In genomic region chr6:31900917-31901414, GRCh38 we compare ENCODE assay signal across 8 cellular contexts. TPM values are rescaled to one million over a fixed set of nuclear protein-coding genes. Genes with fewer than 3 reads are reported as not detected.
A peak's percentile ranks its signal among the peaks of the same experiment; 100 is the strongest.
DNase-seq lines count a peak whose midpoint lies in the region; ATAC-seq and TF ChIP-seq lines count a peak whose summit lies in the region.

No MANE protein-coding gene starts in this region.

- RAD21 ChIA-PET in HCT116 (lab: Charles Lee; ENCODE audit: low non-redundant PET in 1 of 2, low total read pairs in 2 of 2, uncharacterized antibody in 2 of 2, unreplicated experiment in 2 of 2) = no interaction called here

- no peaks in the 10 kb centered on the region for H4K20me1 ChIP-seq in HCT116 (ENCODE audit: insufficient read depth)
- H4K20me1 ChIP-seq in hepatocyte (ENCODE audit: insufficient read depth, poor library complexity, severe bottlenecking) = no peaks in the 10 kb centered on the region

- H3K36me3 Mint-ChIP-seq in activated CD4-positive, alpha-beta memory T cell treated with anti-CD3 and anti-CD28 coated beads for 36 hours = peaks cover 1% of the 10 kb centered on the region

- H3K9me3 ChIP-seq in HCT116 (ENCODE audit: control insufficient read depth in 1 of 2, insufficient read depth in 1 of 2, low read depth in 1 of 2, low read length in 2 of 2) (no peaks in the 10 kb centered on the region), hepatocyte (ENCODE audit: low read depth) (no peaks in the 10 kb centered on the region), gastrocnemius medialis (no peaks in the 10 kb centered on the region)

- H3K9me2 ChIP-seq in HCT116 (ENCODE audit: insufficient read depth) (no peaks in the 10 kb centered on the region), hepatocyte (replicated peaks; ENCODE audit: insufficient read depth) (no peaks in the 10 kb centered on the region)

- no peak for DNase-seq in HCT116 (ENCODE audit: low read depth, low spot score)
- DNase-seq in activated CD4-positive, alpha-beta memory T cell treated with anti-CD3 and anti-CD28 coated beads for 36 hours = no peak
- no peak for DNase-seq in hepatocyte (ENCODE audit: low spot score)
- DNase-seq in gastrocnemius medialis = peak in 1 of 2 donors; percentile 50
- no peak for DNase-seq in stimulated activated CD4-positive, alpha-beta T cell treated with anti-CD3 and anti-CD28 coated beads, Interleukin-1b, Interleukin-23, amount 100 ng/mL, for 48 hours
- DNase-seq in D341Med (ENCODE audit: low spot score) = no peak

- in situ Hi-C loops in gastrocnemius medialis (cut with MboI; ENCODE audit: low sequenced_read_pairs in 4 of 4) = loop anchor here in 2 of 4 donors (10.0 kb wide), 1 partner anchor 54 kb away; the partner anchor contains the start of genes NELFE (in 2 of the 2) and SKIC2 (in 2 of the 2)

- H3K27me3 ChIP-seq in HCT116 (ENCODE audit: insufficient read depth, low read length) (no peaks in the 10 kb centered on the region), hepatocyte (no peaks in the 10 kb centered on the region), gastrocnemius medialis (no peaks in the 10 kb centered on the region)

- H3K79me2 ChIP-seq in HCT116 (ENCODE audit: insufficient read depth, low read length) (peaks cover 18% of the 10 kb centered on the region; the same call in 1 of the 2 replicates), hepatocyte (peaks cover 30% of the 10 kb centered on the region)

- peak overlapping the region; percentile 63 for H3K9ac ChIP-seq in HCT116 (ENCODE audit: low read length)

- H3K4me3 ChIP-seq in HCT116 (replicated peaks in 1 of 2; ENCODE audit: low read depth in 1 of 2, low read length in 2 of 2) (peak overlapping the region; percentile 56 to 63), hepatocyte (peak overlapping the region; percentile 61), gastrocnemius medialis (peak overlapping the region; percentile 56 to 93 (median 80))

- intact Hi-C loops in HCT116 (cut with micrococcal nuclease) = no loop called here
- intact Hi-C loops in activated CD4-positive, alpha-beta memory T cell treated with anti-CD3 and anti-CD28 coated beads for 36 hours (cut with micrococcal nuclease) = no loop called here
- intact Hi-C loops in gastrocnemius medialis (cut with DNase I; ENCODE audit: low total_unique reads) = loop anchor here (5.0 kb wide), 1 partner anchor 276 kb away; the partner anchor contains the start of genes AGPAT1 and RNF5

- H3K4me2 ChIP-seq in HCT116 (ENCODE audit: low read length) (peak overlapping the region; percentile 92), hepatocyte (peak overlapping the region; percentile 77)

- peak overlapping the region; percentile 57 for H3K4me3 Mint-ChIP-seq in activated CD4-positive, alpha-beta memory T cell treated with anti-CD3 and anti-CD28 coated beads for 36 hours

- no TSS peak for BruUV-seq in HCT116 (replicated peaks; lab: Mats Ljungman, UMichigan)

- POLR2A ChIA-PET in HCT116 (lab: Charles Lee) = interaction anchor here (0.6 kb wide), 1 partner anchor 262 kb away, joined by 4 read pairs; no protein-coding TSS in a partner anchor
- POLR2A ChIA-PET in activated CD4-positive, alpha-beta memory T cell treated with anti-CD3 and anti-CD28 coated beads for 36 hours (lab: Charles Lee) = interaction anchor here (0.5 to 0.6 kb wide), 2 partner anchors 38 to 65 kb away, joined by 3 read pairs; no protein-coding TSS in a partner anchor

- H3K4me1 Mint-ChIP-seq in activated CD4-positive, alpha-beta memory T cell treated with anti-CD3 and anti-CD28 coated beads for 36 hours (ENCODE audit: low read depth) = peaks cover 33% of the 10 kb centered on the region

- TF ChIP-seq POLR2A in HCT116 (IDR thresholded peaks at IDR 0.05; ENCODE audit: borderline replicate concordance, extremely low read depth, insufficient read depth, insufficient read length) = no peak
- TF ChIP-seq POLR2A in gastrocnemius medialis (IDR thresholded peaks at IDR 0.05) = no peak

- no peak for TF ChIP-seq RAD21 in HCT116 (IDR thresholded peaks at IDR 0.05; ENCODE audit: low read depth)

- CTCF ChIA-PET in HCT116 (lab: Charles Lee) = interaction anchor here (2.2 kb wide), 1 partner anchor 51 kb away, joined by 9 read pairs; no protein-coding TSS in a partner anchor
- CTCF ChIA-PET in activated CD4-positive, alpha-beta memory T cell treated with anti-CD3 and anti-CD28 coated beads for 36 hours (lab: Charles Lee) = no interaction called here

- no peaks in the 10 kb centered on the region for H3K9me3 Mint-ChIP-seq in activated CD4-positive, alpha-beta memory T cell treated with anti-CD3 and anti-CD28 coated beads for 36 hours

- no peak overlapping the region for H2AFZ ChIP-seq in HCT116 (ENCODE audit: low read depth, low read length, poor library complexity, severe bottlenecking)
- H2AFZ ChIP-seq in hepatocyte = peak overlapping the region; percentile 59

- H3K27ac Mint-ChIP-seq in activated CD4-positive, alpha-beta memory T cell treated with anti-CD3 and anti-CD28 coated beads for 36 hours = no peak overlapping the region

- H3K27ac ChIP-seq in HCT116 (ENCODE audit: low read depth, low read length) (peak overlapping the region; percentile 64), hepatocyte (peak overlapping the region; percentile 84), gastrocnemius medialis (peak overlapping the region; percentile 78 to 89 (median 86))

- H3K27me3 Mint-ChIP-seq in activated CD4-positive, alpha-beta memory T cell treated with anti-CD3 and anti-CD28 coated beads for 36 hours = no peaks in the 10 kb centered on the region

- 57% methylated on average over 29 of the region's 29 CpGs for WGBS in hepatocyte (ENCODE audit: low lambda C conversion rate, missing lambda C conversion rate)

- no peak for ATAC-seq in HCT116
- ATAC-seq in gastrocnemius medialis = no peak
- ATAC-seq in HG02642 (IDR thresholded peaks at IDR 0.05; ENCODE audit: poor library complexity, unreplicated experiment) = no peak
- no peak for ATAC-seq in GM21723 (IDR thresholded peaks at IDR 0.05; ENCODE audit: unreplicated experiment)

- H3K36me3 ChIP-seq in HCT116 (ENCODE audit: control insufficient read depth in 1 of 2, insufficient read depth in 2 of 2, low read length in 2 of 2) (peaks cover 0 to 1% of the 10 kb centered on the region in 2 experiments; a peak in 1 of 4 replicates), hepatocyte (replicated peaks; ENCODE audit: insufficient read depth, low read depth) (no peaks in the 10 kb centered on the region), gastrocnemius medialis (no peaks in the 10 kb centered on the region)

- no peak for TF ChIP-seq CTCF in HCT116 (IDR thresholded peaks at IDR 0.05 in 2 of 3, conservative IDR thresholded peaks at IDR 0.05 in 1 of 3; ENCODE audit: borderline replicate concordance in 1 of 3, insufficient read depth in 1 of 3, low read depth in 2 of 3, low read length in 2 of 3)
- TF ChIP-seq CTCF in hepatocyte (IDR thresholded peaks at IDR 0.05; ENCODE audit: poor library complexity) = no peak
- TF ChIP-seq CTCF in gastrocnemius medialis (IDR thresholded peaks at IDR 0.05 in 4 of 5, conservative IDR thresholded peaks at IDR 0.05 in 1 of 5) = no peak

- H3K4me1 ChIP-seq in HCT116 (ENCODE audit: control insufficient read depth in 1 of 2, insufficient read depth in 2 of 2, low read length in 2 of 2) (peaks cover 12 to 34% of the 10 kb centered on the region in 2 experiments), hepatocyte (ENCODE audit: insufficient read depth) (peaks cover 24% of the 10 kb centered on the region), gastrocnemius medialis (peaks cover 20 to 25% of the 10 kb centered on the region in 2 donors)

TF ChIP-seq in HCT116, 20 proteins besides CTCF, POLR2A, EP300 and RAD21 (continues in another document):
- TF ChIP-seq POLR2AphosphoS5 (IDR thresholded peaks at IDR 0.05; ENCODE audit: low read depth, low read length) = peak; percentile 20

RNA-seq across cellular contexts. Expression of gene ZBTB12, which starts 0.9 kb away (rescaled TPM):
- total RNA-seq in HCT116 (2021; ENCODE audit: unreplicated experiment) (10.3 TPM), hepatocyte (4.4 and 4.9 TPM in 2 replicates), gastrocnemius medialis (under 1 TPM in 1 of 4 donors, not detected in 3; 0.26 TPM)
- 8.9 and 10.3 TPM in 2 replicates for polyA plus RNA-seq in HCT116 (2012)
- total RNA-seq in activated CD4-positive, alpha-beta memory T cell treated with anti-CD3 and anti-CD28 coated beads for 36 hours = 1 to 10 TPM; 1.8 to 2.0 TPM
- 0.07 TPM in 1 of 2 replicates, not detected in the other for polyA plus RNA-seq in hepatocyte

RNA-seq across cellular contexts. Expression of gene EHMT2, which starts 3.5 kb away (rescaled TPM):
- total RNA-seq in HCT116 (2021; ENCODE audit: unreplicated experiment) (84.0 TPM), hepatocyte (34.1 and 41.9 TPM in 2 replicates), gastrocnemius medialis (10 to 100 TPM in 3 of 4 donors, 1 to 10 TPM in 1; 8.4 to 17.5 (median 13.0) TPM)
- polyA plus RNA-seq in HCT116 (2012) = 79.2 and 79.9 TPM in 2 replicates
- 10 to 100 TPM; 45.5 to 46.0 TPM for total RNA-seq in activated CD4-positive, alpha-beta memory T cell treated with anti-CD3 and anti-CD28 coated beads for 36 hours
- polyA plus RNA-seq in hepatocyte = 40.0 and 44.6 TPM in 2 replicates

RNA-seq across cellular contexts. Expression of gene SLC44A4, which starts 22.2 kb away (rescaled TPM):
- total RNA-seq in HCT116 (2021; ENCODE audit: unreplicated experiment) = 0.74 TPM
- 0.07 and 0.22 TPM in 2 replicates for polyA plus RNA-seq in HCT116 (2012)
- under 1 TPM in 1 of 2 experiments, not detected in 1; 0.17 TPM for total RNA-seq in activated CD4-positive, alpha-beta memory T cell treated with anti-CD3 and anti-CD28 coated beads for 36 hours
- 76.2 and 92.0 TPM in 2 replicates for total RNA-seq in hepatocyte
- 73.5 and 90.8 TPM in 2 replicates for polyA plus RNA-seq in hepatocyte
- total RNA-seq in gastrocnemius medialis = 1 to 10 TPM in 1 of 4 donors, not detected in 3; 1.6 TPM

RNA-seq across cellular contexts. Expression of gene C2, which starts 26.6 kb away (rescaled TPM):
- total RNA-seq in HCT116 (2021; ENCODE audit: unreplicated experiment) (3.1 TPM), hepatocyte (46.3 and 48.3 TPM in 2 replicates), gastrocnemius medialis (1 to 10 TPM; 2.7 to 4.9 (median 3.6) TPM)
- 0.62 and 0.78 TPM in 2 replicates for polyA plus RNA-seq in HCT116 (2012)
- 1 to 10 TPM in 1 of 2 experiments, under 1 TPM in 1; 0.97 to 1.0 TPM for total RNA-seq in activated CD4-positive, alpha-beta memory T cell treated with anti-CD3 and anti-CD28 coated beads for 36 hours
- 41.1 and 46.4 TPM in 2 replicates for polyA plus RNA-seq in hepatocyte

RNA-seq across cellular contexts. Expression of gene NEU1, which starts 38.3 kb away (rescaled TPM):
- total RNA-seq in HCT116 (2021; ENCODE audit: unreplicated experiment) (15.1 TPM), hepatocyte (402 and 407 TPM in 2 replicates), gastrocnemius medialis (10 to 100 TPM; 20.8 to 42.7 (median 38.1) TPM)
- polyA plus RNA-seq in HCT116 (2012) = 21.8 and 23.0 TPM in 2 replicates
- total RNA-seq in activated CD4-positive, alpha-beta memory T cell treated with anti-CD3 and anti-CD28 coated beads for 36 hours = 10 to 100 TPM; 13.0 to 13.4 TPM
- polyA plus RNA-seq in hepatocyte = 331 and 388 TPM in 2 replicates

Comparison
In these comparisons a context has a peak if more than half of its experiments do, and no peak if none do; other contexts are left out.
1. RNA of gene SLC44A4, which starts 22.2 kb away (total RNA-seq): 76.2 to 92.0 TPM in hepatocyte; 0.74 TPM in HCT116 (single experiment), 0.17 TPM in activated CD4-positive, alpha-beta memory T cell treated with anti-CD3 and anti-CD28 coated beads for 36 hours and 1.6 TPM in gastrocnemius medialis; every median in the first group is over 10 times any median in the second.
2. Peak in every context shown above with its lines, with median percentiles within 50 percentile points of each other: H3K27ac ChIP-seq and H3K4me3 ChIP-seq.